ENCODE assay signal across 17 cellular contexts in genomic region chr13:70107498-70108271, GRCh38. TPM values are rescaled to one million over a fixed set of nuclear protein-coding genes. Genes with fewer than 3 reads are reported as not detected.
A peak's percentile ranks its signal among the peaks of the same experiment; 100 is the strongest.
DNase-seq lines count a peak whose midpoint lies in the region; ATAC-seq and TF ChIP-seq lines count a peak whose summit lies in the region.
"Had no signal": no experiment of that assay in that cellular context is flagged by ENCODE, and none has a peak within 500 bp of the region (broad histone marks: within the 10 kb centered on the region; RNA-seq: fewer than 3 reads in every experiment).

ATXN8OS (plus strand) TSS chr13:70107826.

- H3K27ac ChIP-seq in WERI-Rb-1 (no peak within 1 kb of the TSS), iPS-18a (ENCODE audit: low read length) (no peak within 1 kb of the TSS)
- H3K27ac ChIP-seq: 22Rv1 had no signal

- TF ChIP-seq CTCF in WERI-Rb-1 (IDR thresholded peaks at IDR 0.05; ENCODE audit: low read depth, low read length) = no peak

- no peak for ATAC-seq in HG03025 (IDR thresholded peaks at IDR 0.05; ENCODE audit: low FRiP score, unreplicated experiment)
- ATAC-seq: effector memory CD8-positive, alpha-beta T cell; PC-3; T-helper 17 cell had no signal

- no peaks in the 10 kb centered on the region for H3K4me1 ChIP-seq in iPS-18a (ENCODE audit: control insufficient read depth, low read depth, low read length)

- H3K9me3 ChIP-seq in WERI-Rb-1 (ENCODE audit: severe bottlenecking) = no peaks in the 10 kb centered on the region
- no peaks in the 10 kb centered on the region for H3K9me3 ChIP-seq in iPS-18a (ENCODE audit: control insufficient read depth, low read depth, low read length)

- peak; percentile 36 for DNase-seq in DMS53 (lab: John Stamatoyannopoulos, UW)
- DNase-seq in DMS53 treated with DMSO at 0.1 percent for 48 hours (lab: John Stamatoyannopoulos, UW; ENCODE audit: unreplicated experiment) = no peak
- DNase-seq in WERI-Rb-1 = peak; percentile 10
- DNase-seq in retina = peak; percentile 85
- DNase-seq in NAMALWA (ENCODE audit: low spot score) = no peak
- DNase-seq in G401 (ENCODE audit: low spot score) = no peak
- DNase-seq: Calu3; effector memory CD8-positive, alpha-beta T cell; HFFc6; NCI-H2029; PC-3; T-helper 17 cell had no signal

- H3K27me3 ChIP-seq in WERI-Rb-1 (ENCODE audit: insufficient read depth, low read depth, severe bottlenecking) (no peaks in the 10 kb centered on the region), iPS-18a (ENCODE audit: control insufficient read depth, insufficient read depth, low read length) (peaks cover 36% of the 10 kb centered on the region)

- H3K36me3 ChIP-seq in WERI-Rb-1 (no peaks in the 10 kb centered on the region), iPS-18a (ENCODE audit: control insufficient read depth, low read depth, low read length) (no peaks in the 10 kb centered on the region)

- no peak within 1 kb of the TSS for H3K9ac ChIP-seq in iPS-18a (ENCODE audit: low read length)

- in situ Hi-C loops in G401 (cut with HindIII; ENCODE audit: low sequenced_read_pairs) = no loop called here

- peak within 1 kb of the TSS; percentile 33 for H3K4me3 ChIP-seq in WERI-Rb-1 (ENCODE audit: low read depth, low read length)
- H3K4me3 ChIP-seq in iPS-18a (ENCODE audit: low read length) = peak within 1 kb of the TSS; percentile 68

RNA-seq across cellular contexts. Expression of gene ATXN8OS, which starts in this region (rescaled TPM):
- not detected in 2 replicates for total RNA-seq in G401 (2014; rRNA removed; shearing (Covaris generic))
- total RNA-seq: Calu3, glomerular endothelial cell, HFFc6, mucosa of gallbladder, PC-3, T-helper 17 cell had no signal

Comparison
In these comparisons a context has a peak if more than half of its experiments do, and no peak if none do; other contexts are left out.
1. DNase-seq: peak in DMS53 (single experiment), WERI-Rb-1 (single experiment) and retina (single experiment); none in DMS53 treated with DMSO at 0.1 percent for 48 hours (single experiment), NAMALWA (single experiment) and G401 (single experiment).